8 cellular contexts compared by ENCODE assay signal in the genomic region with DNA sequence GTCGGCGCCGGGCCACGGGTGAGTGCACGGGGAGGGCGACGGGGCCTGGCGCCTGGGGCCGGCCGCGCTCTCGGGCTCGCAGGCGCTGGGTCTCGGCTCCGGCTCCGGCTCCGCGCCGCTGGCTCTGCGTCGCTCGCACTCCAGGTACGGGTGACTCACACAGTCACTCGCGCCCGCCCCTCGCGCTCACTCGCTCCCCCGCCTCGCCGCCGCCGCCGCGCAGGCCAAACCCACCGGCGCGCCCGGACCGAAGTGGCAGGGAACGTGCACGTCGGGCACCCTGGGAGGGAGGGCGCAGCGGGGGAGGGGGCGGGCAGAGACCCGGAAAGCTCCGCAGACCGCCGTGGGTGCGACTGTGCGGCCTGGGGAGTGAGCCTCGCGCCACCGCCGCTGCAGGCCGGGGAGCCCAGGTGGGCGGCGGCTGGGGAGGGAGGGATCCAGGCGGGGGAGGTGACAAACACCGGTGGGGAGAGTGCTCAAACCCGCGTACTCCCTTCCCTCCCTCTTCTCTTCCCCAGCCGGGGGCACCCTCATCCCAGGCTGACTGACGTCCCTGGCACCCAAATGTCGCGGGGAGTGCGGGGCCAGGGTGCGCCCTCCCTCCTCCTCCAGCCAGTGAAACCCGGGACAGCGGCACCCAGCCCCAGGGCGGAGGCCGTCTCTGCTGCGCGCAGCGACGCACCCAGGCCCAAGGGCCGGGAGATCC.
DNase-seq lines count a peak whose midpoint lies in the region; ATAC-seq and TF ChIP-seq lines count a peak whose summit lies in the region.

No MANE protein-coding gene starts in this region.

- peak in 1 of 4 donors; percentile 54 for TF ChIP-seq POLR2A in esophagus squamous epithelium (IDR thresholded peaks at IDR 0.05)
- no peak for TF ChIP-seq POLR2A in testis (IDR thresholded peaks at IDR 0.05)

- H3K4me1 ChIP-seq in esophagus squamous epithelium: peaks cover 5 to 59% (median 7%) of the 10 kb centered on the region in 3 donors
- peaks cover 6% of the 10 kb centered on the region for H3K4me1 ChIP-seq in testis

- peak overlapping the region; percentile 87 to 94 (median 91) for H3K27ac ChIP-seq in esophagus squamous epithelium
- H3K27ac ChIP-seq in testis: no peak overlapping the region

- H3K36me3 ChIP-seq in esophagus squamous epithelium: peaks cover 0 to 14% (median 0%) of the 10 kb centered on the region in 3 donors
- H3K36me3 ChIP-seq in testis (ENCODE audit: low read depth, missing control alignments): no peaks in the 10 kb centered on the region

- POLR2A ChIA-PET in WTC11 (lab: Charles Lee): no interaction called here

- H3K9me3 Mint-ChIP-seq in WTC11 (peaks cover under 1% of the 10 kb centered on the region), nephron progenitor cell (peaks cover 11% of the 10 kb centered on the region)

- H3K9me3 ChIP-seq in esophagus squamous epithelium: peaks cover 0 to 2% (median 0%) of the 10 kb centered on the region in 3 donors
- H3K9me3 ChIP-seq in testis: no peaks in the 10 kb centered on the region

- intact Hi-C loops in esophagus squamous epithelium (cut with DNase I): no loop called here
- intact Hi-C loops in testis (cut with DNase I; ENCODE audit: low total_unique reads): no loop called here

- peak; percentile 36 for DNase-seq in GM13976 (ENCODE audit: low spot score)
- DNase-seq in HT1080 (ENCODE audit: low read depth): peak; percentile 21
- DNase-seq in WTC11 (ENCODE audit: low spot score): peak; percentile 59
- no peak for DNase-seq in esophagus squamous epithelium (lab: John Stamatoyannopoulos, UW)
- DNase-seq in nephron progenitor cell: peak; percentile 73
- peak; percentile 18 for DNase-seq in testis

- H3K27me3 Mint-ChIP-seq in WTC11 (ENCODE audit: low read depth) (peaks cover 49% of the 10 kb centered on the region), nephron progenitor cell (ENCODE audit: low read depth, poor library complexity) (peaks cover 57% of the 10 kb centered on the region)

- in situ Hi-C loops in GM13976 (cut with MboI; ENCODE audit: low sequenced_read_pairs, unreplicated experiment): no loop called here

- peak overlapping the region; percentile 46 to 77 (median 66) for H3K4me3 ChIP-seq in esophagus squamous epithelium
- H3K4me3 ChIP-seq in testis: peak overlapping the region; percentile 36 to 49

- H3K27me3 ChIP-seq in esophagus squamous epithelium (peaks cover 0 to 31% (median 0%) of the 10 kb centered on the region in 4 donors), testis (no peaks in the 10 kb centered on the region)

- ATAC-seq in WTC11: peak; percentile 54
- ATAC-seq in HG03045 (IDR thresholded peaks at IDR 0.05; ENCODE audit: unreplicated experiment): no peak
- no peak for ATAC-seq in HG02885 (IDR thresholded peaks at IDR 0.05; ENCODE audit: poor library complexity, unreplicated experiment)

- H3K27ac Mint-ChIP-seq in WTC11 (no peak overlapping the region), nephron progenitor cell (no peak overlapping the region)

- H3K4me1 Mint-ChIP-seq in WTC11 (peaks cover 33% of the 10 kb centered on the region), nephron progenitor cell (peaks cover 42% of the 10 kb centered on the region)

- CTCF ChIA-PET in WTC11 (lab: Charles Lee): no interaction called here

- H3K4me3 Mint-ChIP-seq in WTC11 (peak overlapping the region; percentile 88), nephron progenitor cell (peak overlapping the region; percentile 87)

- TF ChIP-seq CTCF in GM13976 (IDR thresholded peaks at IDR 0.05; ENCODE audit: borderline replicate concordance, control extremely low read depth, extremely low read depth, insufficient read depth, missing control alignments): no peak
- no peak for TF ChIP-seq CTCF in WTC11 (IDR thresholded peaks at IDR 0.05)
- no peak for TF ChIP-seq CTCF in esophagus squamous epithelium (IDR thresholded peaks at IDR 0.05)
- TF ChIP-seq CTCF in nephron progenitor cell (IDR thresholded peaks at IDR 0.05): no peak
- no peak for TF ChIP-seq CTCF in testis (IDR thresholded peaks at IDR 0.05)

- no CpG with 5 or more reads among the region's 80 CpGs for WGBS in esophagus squamous epithelium, 2 donors
- WGBS in testis, 2 donors: 4% methylated on average over 45 of the region's 80 CpGs; no CpG with 5 or more reads in 1 of the 2 donors

- H3K36me3 Mint-ChIP-seq in WTC11 (0 out of 2 replicates have a peak, but pooled peaks cover under 1% of the 10 kb centered on the region), nephron progenitor cell (ENCODE audit: low read depth) (no peaks in the 10 kb centered on the region)

TF ChIP-seq in WTC11, 78 proteins besides CTCF, POLR2A, EP300 and RAD21 (continues in another document):
- no peak for TF ChIP-seq CBFB (CRISPR knock-in tag; IDR thresholded peaks at IDR 0.05; ENCODE audit: low read depth)
- no peak for TF ChIP-seq ETV6 (CRISPR knock-in tag; IDR thresholded peaks at IDR 0.05)
- TF ChIP-seq, protein P1, sequence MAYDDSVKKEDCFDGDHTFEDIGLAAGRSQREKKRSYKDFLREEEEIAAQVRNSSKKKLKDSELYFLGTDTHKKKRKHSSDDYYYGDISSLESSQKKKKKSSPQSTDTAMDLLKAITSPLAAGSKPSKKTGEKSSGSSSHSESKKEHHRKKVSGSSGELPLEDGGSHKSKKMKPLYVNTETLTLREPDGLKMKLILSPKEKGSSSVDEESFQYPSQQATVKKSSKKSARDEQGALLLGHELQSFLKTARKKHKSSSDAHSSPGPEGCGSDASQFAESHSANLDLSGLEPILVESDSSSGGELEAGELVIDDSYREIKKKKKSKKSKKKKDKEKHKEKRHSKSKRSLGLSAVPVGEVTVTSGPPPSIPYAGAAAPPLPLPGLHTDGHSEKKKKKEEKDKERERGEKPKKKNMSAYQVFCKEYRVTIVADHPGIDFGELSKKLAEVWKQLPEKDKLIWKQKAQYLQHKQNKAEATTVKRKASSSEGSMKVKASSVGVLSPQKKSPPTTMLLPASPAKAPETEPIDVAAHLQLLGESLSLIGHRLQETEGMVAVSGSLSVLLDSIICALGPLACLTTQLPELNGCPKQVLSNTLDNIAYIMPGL (CRISPR knock-in tag; IDR thresholded peaks at IDR 0.05): peak; percentile 60; the same call in 1 of the 2 replicates
- TF ChIP-seq ZNF423 (CRISPR knock-in tag; IDR thresholded peaks at IDR 0.05): peak; percentile 51; the same call in 1 of the 2 replicates
- no peak for TF ChIP-seq ZNF671 (CRISPR knock-in tag; IDR thresholded peaks at IDR 0.05)
- TF ChIP-seq, protein P2, sequence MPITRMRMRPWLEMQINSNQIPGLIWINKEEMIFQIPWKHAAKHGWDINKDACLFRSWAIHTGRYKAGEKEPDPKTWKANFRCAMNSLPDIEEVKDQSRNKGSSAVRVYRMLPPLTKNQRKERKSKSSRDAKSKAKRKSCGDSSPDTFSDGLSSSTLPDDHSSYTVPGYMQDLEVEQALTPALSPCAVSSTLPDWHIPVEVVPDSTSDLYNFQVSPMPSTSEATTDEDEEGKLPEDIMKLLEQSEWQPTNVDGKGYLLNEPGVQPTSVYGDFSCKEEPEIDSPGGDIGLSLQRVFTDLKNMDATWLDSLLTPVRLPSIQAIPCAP (CRISPR knock-in tag; IDR thresholded peaks at IDR 0.05): no peak
- TF ChIP-seq, protein P3, sequence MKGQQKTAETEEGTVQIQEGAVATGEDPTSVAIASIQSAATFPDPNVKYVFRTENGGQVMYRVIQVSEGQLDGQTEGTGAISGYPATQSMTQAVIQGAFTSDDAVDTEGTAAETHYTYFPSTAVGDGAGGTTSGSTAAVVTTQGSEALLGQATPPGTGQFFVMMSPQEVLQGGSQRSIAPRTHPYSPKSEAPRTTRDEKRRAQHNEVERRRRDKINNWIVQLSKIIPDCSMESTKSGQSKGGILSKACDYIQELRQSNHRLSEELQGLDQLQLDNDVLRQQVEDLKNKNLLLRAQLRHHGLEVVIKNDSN (CRISPR knock-in tag; IDR thresholded peaks at IDR 0.05): no peak
- TF ChIP-seq SP1 (CRISPR knock-in tag; conservative IDR thresholded peaks at IDR 0.05): 0 out of 2 replicates have a peak, but pooled peaks have one; percentile 13
- TF ChIP-seq, protein P4, sequence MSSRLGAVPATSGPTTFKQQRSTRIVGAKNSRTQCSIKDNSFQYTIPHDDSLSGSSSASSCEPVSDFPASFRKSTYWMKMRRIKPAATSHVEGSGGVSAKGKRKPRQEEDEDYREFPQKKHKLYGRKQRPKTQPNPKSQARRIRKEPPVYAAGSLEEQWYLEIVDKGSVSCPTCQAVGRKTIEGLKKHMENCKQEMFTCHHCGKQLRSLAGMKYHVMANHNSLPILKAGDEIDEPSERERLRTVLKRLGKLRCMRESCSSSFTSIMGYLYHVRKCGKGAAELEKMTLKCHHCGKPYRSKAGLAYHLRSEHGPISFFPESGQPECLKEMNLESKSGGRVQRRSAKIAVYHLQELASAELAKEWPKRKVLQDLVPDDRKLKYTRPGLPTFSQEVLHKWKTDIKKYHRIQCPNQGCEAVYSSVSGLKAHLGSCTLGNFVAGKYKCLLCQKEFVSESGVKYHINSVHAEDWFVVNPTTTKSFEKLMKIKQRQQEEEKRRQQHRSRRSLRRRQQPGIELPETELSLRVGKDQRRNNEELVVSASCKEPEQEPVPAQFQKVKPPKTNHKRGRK (CRISPR knock-in tag; IDR thresholded peaks at IDR 0.05; ENCODE audit: borderline replicate concordance): no peak
- TF ChIP-seq ZNF416 (CRISPR knock-in tag; IDR thresholded peaks at IDR 0.05): no peak
- TF ChIP-seq MXD4 (CRISPR knock-in tag; IDR thresholded peaks at IDR 0.05; ENCODE audit: borderline replicate concordance): no peak
- 0 out of 2 replicates have a peak, but pooled peaks have one; percentile 32 for TF ChIP-seq FOXK1 (CRISPR knock-in tag; IDR thresholded peaks at IDR 0.05)
- TF ChIP-seq, protein P5, sequence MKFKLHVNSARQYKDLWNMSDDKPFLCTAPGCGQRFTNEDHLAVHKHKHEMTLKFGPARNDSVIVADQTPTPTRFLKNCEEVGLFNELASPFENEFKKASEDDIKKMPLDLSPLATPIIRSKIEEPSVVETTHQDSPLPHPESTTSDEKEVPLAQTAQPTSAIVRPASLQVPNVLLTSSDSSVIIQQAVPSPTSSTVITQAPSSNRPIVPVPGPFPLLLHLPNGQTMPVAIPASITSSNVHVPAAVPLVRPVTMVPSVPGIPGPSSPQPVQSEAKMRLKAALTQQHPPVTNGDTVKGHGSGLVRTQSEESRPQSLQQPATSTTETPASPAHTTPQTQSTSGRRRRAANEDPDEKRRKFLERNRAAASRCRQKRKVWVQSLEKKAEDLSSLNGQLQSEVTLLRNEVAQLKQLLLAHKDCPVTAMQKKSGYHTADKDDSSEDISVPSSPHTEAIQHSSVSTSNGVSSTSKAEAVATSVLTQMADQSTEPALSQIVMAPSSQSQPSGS (CRISPR knock-in tag; IDR thresholded peaks at IDR 0.05; ENCODE audit: borderline replicate concordance, low read depth): no peak

Comparison
In these comparisons a context has a peak if more than half of its experiments do, and no peak if none do; other contexts are left out.
1. H3K27ac ChIP-seq: peak in esophagus squamous epithelium (4 of 4); none in testis (0 of 2).